ENCODE assay signal across 15 cellular contexts in genomic region chr2:57696016-57696415, GRCh38.
A peak's percentile ranks its signal among the peaks of the same experiment; 100 is the strongest.
DNase-seq lines count a peak whose midpoint lies in the region; ATAC-seq, FAIRE-seq and TF ChIP-seq lines count a peak whose summit lies in the region.
"Had no signal": no experiment of that assay in that cellular context is flagged by ENCODE, and none has a peak within 500 bp of the region (broad histone marks: within the 10 kb centered on the region; RNA-seq: fewer than 3 reads in every experiment).

No MANE protein-coding gene starts in this region.

- FAIRE-seq in A549 (lab: Jason Lieb, UNC), result no peak

- no peak overlapping the region for H3K4me2 ChIP-seq in A549

- CTCF ChIA-PET in A549 (lab: Yijun Ruan, JAX) (interaction anchor here (0.5 to 1.8 kb wide), 2 partner anchors 25 to 26 kb away, joined by 3 to 4 read pairs; no protein-coding TSS in a partner anchor), RWPE1 (lab: Yijun Ruan, JAX) (no interaction called here)

- H3K4me1 ChIP-seq in A549 (peaks cover 5% of the 10 kb centered on the region; the same call in 1 of the 3 replicates), vagina (no peaks in the 10 kb centered on the region)
- H3K4me1 ChIP-seq: uterus had no signal

- H3K27ac ChIP-seq in A549 (no peak overlapping the region), RWPE1 (no peak overlapping the region), vagina (no peak overlapping the region)
- H3K27ac ChIP-seq: psoas muscle, uterus had no signal

- no peaks in the 10 kb centered on the region for H3K36me3 Mint-ChIP-seq in glutamatergic neuron (ENCODE audit: unreplicated experiment)

- H3K9me3 ChIP-seq in A549 (peaks cover under 1% of the 10 kb centered on the region; the same call in 1 of the 3 replicates), vagina (no peaks in the 10 kb centered on the region)
- H3K9me3 ChIP-seq: mucosa of descending colon, psoas muscle, uterus had no signal

- POLR2A ChIA-PET in A549 (lab: Yijun Ruan, JAX) (no interaction called here), RWPE1 (lab: Yijun Ruan, JAX; ENCODE audit: low non-redundant PET) (no interaction called here)

- H3K36me3 ChIP-seq in vagina, result no peaks in the 10 kb centered on the region
- H3K36me3 ChIP-seq: uterus had no signal

- no peaks in the 10 kb centered on the region for H3K4me1 Mint-ChIP-seq in glutamatergic neuron (ENCODE audit: low read depth, unreplicated experiment)

- no peaks in the 10 kb centered on the region for H3K9me3 Mint-ChIP-seq in glutamatergic neuron (ENCODE audit: unreplicated experiment)
- H3K9me3 Mint-ChIP-seq: T-helper 2 cell treated with Interferon-gamma antibody and Interleukin-4, amounts not matched to agents 5 μg/mL and 100 μg/mL, for 36 hours had no signal

- TF ChIP-seq POLR2A in A549 (IDR thresholded peaks at IDR 0.05; ENCODE audit: low read length) (no peak), vagina (IDR thresholded peaks at IDR 0.05) (no peak)

- 53% methylated on average over 4 of the region's 4 CpGs for WGBS in A549 (ENCODE audit: missing lambda C conversion rate)

- H3K4me3 Mint-ChIP-seq in glutamatergic neuron (ENCODE audit: unreplicated experiment), result no peak overlapping the region
- H3K4me3 Mint-ChIP-seq: activated CD8-positive, alpha-beta T cell treated with anti-CD3 and anti-CD28 coated beads for 36 hours; T-helper 2 cell treated with Interferon-gamma antibody and Interleukin-4, amounts not matched to agents 5 μg/mL and 100 μg/mL, for 36 hours had no signal

- ATAC-seq in A549, result peak; percentile 54 to 58; a peak in 1 of 6 replicates
- no peak for ATAC-seq in HG02623 (IDR thresholded peaks at IDR 0.05; ENCODE audit: unreplicated experiment)
- ATAC-seq: activated CD8-positive, alpha-beta T cell treated with anti-CD3 and anti-CD28 coated beads for 36 hours; mucosa of descending colon; psoas muscle had no signal

- intact Hi-C loops in vagina (cut with DNase I), result no loop called here

- no peak for TF ChIP-seq EP300 in A549 (IDR thresholded peaks at IDR 0.05)

- no peaks in the 10 kb centered on the region for H3K27me3 Mint-ChIP-seq in glutamatergic neuron (ENCODE audit: unreplicated experiment)
- H3K27me3 Mint-ChIP-seq: activated CD8-positive, alpha-beta T cell treated with anti-CD3 and anti-CD28 coated beads for 36 hours had no signal

- no peak for TF ChIP-seq CTCF in A549 (IDR thresholded peaks at IDR 0.05)
- TF ChIP-seq CTCF in RWPE1 (conservative IDR thresholded peaks at IDR 0.05; ENCODE audit: low read depth), result no peak
- TF ChIP-seq CTCF in glutamatergic neuron (IDR thresholded peaks at IDR 0.05; ENCODE audit: partially characterized antibody, unreplicated experiment), result no peak
- no peak for TF ChIP-seq CTCF in vagina (IDR thresholded peaks at IDR 0.05)

- H3K27me3 ChIP-seq in vagina, result no peaks in the 10 kb centered on the region
- H3K27me3 ChIP-seq: uterus had no signal

- H3K27ac Mint-ChIP-seq in glutamatergic neuron (ENCODE audit: unreplicated experiment), result no peak overlapping the region
- H3K27ac Mint-ChIP-seq: activated CD8-positive, alpha-beta T cell treated with anti-CD3 and anti-CD28 coated beads for 36 hours; T-helper 2 cell treated with Interferon-gamma antibody and Interleukin-4, amounts not matched to agents 5 μg/mL and 100 μg/mL, for 36 hours had no signal

- TF ChIP-seq RAD21 in A549 (conservative IDR thresholded peaks at IDR 0.05 in 1 of 2, IDR thresholded peaks at IDR 0.05 in 1 of 2), result no peak

- peak; percentile 14 for DNase-seq in A549 (ENCODE audit: low read depth in 1 of 2, low spot score in 1 of 2)
- peak; percentile 58 for DNase-seq in H4 (ENCODE audit: low spot score)
- DNase-seq in RWPE1 (ENCODE audit: low spot score), result peak; percentile 66
- DNase-seq in glutamatergic neuron, result peak; percentile 29
- DNase-seq in NK-92 treated with Interleukin-12 subunit alpha and Interleukin-12 subunit beta, amount 100 ng/mL, for 24 hours (lab: John Stamatoyannopoulos, UW), result no peak
- no peak for DNase-seq in vagina (ENCODE audit: extremely low spot score in 2 of 2)
- DNase-seq in activated CD4-positive, CD25-positive, alpha-beta regulatory T cell treated with anti-CD3 and anti-CD28 coated beads, Interleukin-2, amount 50 U/mL, for 72 hours, result no peak
- DNase-seq: activated CD8-positive, alpha-beta T cell treated with anti-CD3 and anti-CD28 coated beads for 36 hours; activated effector memory CD4-positive, alpha-beta T cell treated with Interleukin-2 at 50 U/mL for 16 hours; mucosa of descending colon; psoas muscle; stimulated activated CD4-positive, alpha-beta T cell treated with anti-CD3 and anti-CD28 coated beads, Interleukin-1b, Interleukin-23, amount 100 ng/mL, for 48 hours; uterus had no signal

- H3K4me3 ChIP-seq in A549 (no peak overlapping the region), vagina (no peak overlapping the region)
- H3K4me3 ChIP-seq: mucosa of descending colon, psoas muscle, uterus had no signal

TF ChIP-seq in A549, 52 proteins besides CTCF, POLR2A, EP300 and RAD21:
- TF ChIP-seq, protein P1, sequence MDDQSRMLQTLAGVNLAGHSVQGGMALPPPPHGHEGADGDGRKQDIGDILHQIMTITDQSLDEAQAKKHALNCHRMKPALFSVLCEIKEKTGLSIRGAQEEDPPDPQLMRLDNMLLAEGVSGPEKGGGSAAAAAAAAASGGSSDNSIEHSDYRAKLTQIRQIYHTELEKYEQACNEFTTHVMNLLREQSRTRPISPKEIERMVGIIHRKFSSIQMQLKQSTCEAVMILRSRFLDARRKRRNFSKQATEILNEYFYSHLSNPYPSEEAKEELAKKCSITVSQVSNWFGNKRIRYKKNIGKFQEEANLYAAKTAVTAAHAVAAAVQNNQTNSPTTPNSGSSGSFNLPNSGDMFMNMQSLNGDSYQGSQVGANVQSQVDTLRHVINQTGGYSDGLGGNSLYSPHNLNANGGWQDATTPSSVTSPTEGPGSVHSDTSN (IDR thresholded peaks at IDR 0.05), result no peak
TF ChIP-seq in A549: peak in this region for 0.

Comparison
In these comparisons a context has a peak if more than half of its experiments do, and no peak if none do; other contexts are left out.
1. DNase-seq: peak in A549 (2 of 2), H4 (single experiment), RWPE1 (single experiment) and glutamatergic neuron (single experiment); none in NK-92 treated with Interleukin-12 subunit alpha and Interleukin-12 subunit beta, amount 100 ng/mL, for 24 hours (single experiment), vagina (0 of 2) and activated CD4-positive, CD25-positive, alpha-beta regulatory T cell treated with anti-CD3 and anti-CD28 coated beads, Interleukin-2, amount 50 U/mL, for 72 hours (single experiment).